ENCODE assay signal across 8 cellular contexts in the genomic region with DNA sequence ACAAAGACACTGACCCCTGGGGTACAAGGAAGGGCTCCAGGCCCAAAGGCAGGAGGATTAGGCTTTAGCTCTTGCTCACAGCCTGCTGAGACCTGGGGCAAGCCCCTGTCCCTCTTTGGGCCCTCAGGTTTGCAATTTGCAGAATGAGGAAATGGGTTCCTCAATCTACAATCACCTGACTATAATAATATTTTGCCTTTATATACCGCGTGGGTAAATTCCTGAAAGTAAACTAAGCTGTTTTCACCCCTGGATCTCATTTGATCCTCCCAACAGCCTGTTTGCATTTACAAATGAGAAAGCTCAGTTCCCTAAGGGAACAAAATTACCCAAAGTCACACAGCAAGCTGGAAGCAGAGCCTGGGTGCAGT. TPM values are rescaled to one million over a fixed set of nuclear protein-coding genes. Genes with fewer than 3 reads are reported as not detected.
DNase-seq lines count a peak whose midpoint lies in the region; ATAC-seq and TF ChIP-seq lines count a peak whose summit lies in the region.

No MANE protein-coding gene starts in this region.

- H3K4me3 Mint-ChIP-seq in naive thymus-derived CD4-positive, alpha-beta T cell: peak overlapping the region; percentile 78 to 100 (median 98)

- no peak for ATAC-seq in naive thymus-derived CD4-positive, alpha-beta T cell
- ATAC-seq in GM19397 (IDR thresholded peaks at IDR 0.05; ENCODE audit: unreplicated experiment): no peak

- H3K4me2 ChIP-seq in mammary epithelial cell (ENCODE audit: insufficient read depth, low read depth, low read length): peak overlapping the region; percentile 53

- H3K27me3 Mint-ChIP-seq in naive thymus-derived CD4-positive, alpha-beta T cell: no peaks in the 10 kb centered on the region

- TF ChIP-seq CTCF in AG04449 (IDR thresholded peaks at IDR 0.05; ENCODE audit: insufficient read depth, low read length, missing control alignments): no peak
- no peak for TF ChIP-seq CTCF in mammary epithelial cell (conservative IDR thresholded peaks at IDR 0.05 in 1 of 2, IDR thresholded peaks at IDR 0.05 in 1 of 2; ENCODE audit: extremely low read depth in 1 of 2, insufficient read depth in 1 of 2, low read depth in 1 of 2, low read length in 2 of 2)

- peak overlapping the region; percentile 88 for H3K27ac ChIP-seq in HUES48 (ENCODE audit: low read depth, low read length)
- no peak overlapping the region for H3K27ac ChIP-seq in mammary epithelial cell (ENCODE audit: insufficient read depth, low read depth, low read length)
- peak overlapping the region; percentile 99 for H3K27ac ChIP-seq in naive thymus-derived CD4-positive, alpha-beta T cell (ENCODE audit: low read depth, low read length)

- H3K4me3 ChIP-seq in AG04449 (ENCODE audit: low read depth, low read length) (peak overlapping the region; percentile 33; the same call in 1 of the 2 replicates), HUES48 (ENCODE audit: low read depth, low read length) (peak overlapping the region; percentile 85), mammary epithelial cell (replicated peaks in 1 of 3; ENCODE audit: insufficient read depth in 1 of 3, low read depth in 2 of 3, low read length in 3 of 3) (peak overlapping the region in 1 of 3 experiments; percentile 68)
- peak overlapping the region; percentile 89 for H3K4me3 ChIP-seq in naive thymus-derived CD4-positive, alpha-beta T cell (ENCODE audit: low read length)

- H3K27me3 ChIP-seq in HUES48 (ENCODE audit: control insufficient read depth, insufficient read depth, low read length) (no peaks in the 10 kb centered on the region), mammary epithelial cell (ENCODE audit: insufficient read depth, low read length) (no peaks in the 10 kb centered on the region)
- no peaks in the 10 kb centered on the region for H3K27me3 ChIP-seq in naive thymus-derived CD4-positive, alpha-beta T cell (ENCODE audit: control insufficient read depth in 2 of 2, insufficient read depth in 2 of 2, low read length in 2 of 2)

- DNase-seq in AG04449 (ENCODE audit: low read depth, low spot score): no peak
- DNase-seq in mammary epithelial cell: no peak
- DNase-seq in naive thymus-derived CD4-positive, alpha-beta T cell: no peak
- no peak for DNase-seq in GM19238 (ENCODE audit: insufficient read length, low spot score)
- DNase-seq in COR-L47 (lab: John Stamatoyannopoulos, UW): no peak
- no peak for DNase-seq in iPS-NIHi11 (ENCODE audit: low spot score)

- peaks cover 11% of the 10 kb centered on the region for H3K4me1 ChIP-seq in HUES48 (ENCODE audit: control insufficient read depth, insufficient read depth, low read length)
- peaks cover 25% of the 10 kb centered on the region for H3K4me1 ChIP-seq in mammary epithelial cell (ENCODE audit: insufficient read depth, low read length)
- H3K4me1 ChIP-seq in naive thymus-derived CD4-positive, alpha-beta T cell (ENCODE audit: control insufficient read depth in 2 of 2, insufficient read depth in 2 of 2, low read length in 2 of 2): peaks cover 16 to 18% of the 10 kb centered on the region in 2 donors

- H2AFZ ChIP-seq in mammary epithelial cell (ENCODE audit: low read depth, low read length): peak overlapping the region; percentile 96

- CTCF ChIA-PET in AG04449 (lab: Yijun Ruan, JAX): interaction anchor here (0.7 to 8.2 kb wide), 25 partner anchors 9 to 444 kb away, joined by 3 to 207 read pairs (median 6); a partner anchor contains a TSS
- CTCF ChIA-PET in mammary epithelial cell (lab: Charles Lee; ENCODE audit: low non-redundant PET): interaction anchor here (0.8 to 1.3 kb wide), 2 partner anchors 17 to 68 kb away, joined by 3 to 12 read pairs; no protein-coding TSS in a partner anchor
- CTCF ChIA-PET in naive thymus-derived CD4-positive, alpha-beta T cell (lab: Charles Lee): interaction anchor here (0.7 to 3.9 kb wide), 7 partner anchors 11 to 107 kb away, joined by 3 to 102 read pairs (median 5); no protein-coding TSS in a partner anchor

- dilution Hi-C loops in mammary epithelial cell (cut with HindIII; ENCODE audit: low sequenced_read_pairs): no loop called here

- peak overlapping the region; percentile 99 to 100 (median 99) for H3K27ac Mint-ChIP-seq in naive thymus-derived CD4-positive, alpha-beta T cell

- H3K9me3 ChIP-seq in HUES48 (ENCODE audit: control insufficient read depth, insufficient read depth, low read length): no peaks in the 10 kb centered on the region
- no peaks in the 10 kb centered on the region for H3K9me3 ChIP-seq in mammary epithelial cell (replicated peaks; ENCODE audit: insufficient read depth, low read length)
- no peaks in the 10 kb centered on the region for H3K9me3 ChIP-seq in naive thymus-derived CD4-positive, alpha-beta T cell (ENCODE audit: control insufficient read depth in 2 of 3, low read length in 3 of 3)

- H4K20me1 ChIP-seq in mammary epithelial cell (ENCODE audit: insufficient read depth, low read length): no peaks in the 10 kb centered on the region

- POLR2A ChIA-PET in AG04449 (lab: Yijun Ruan, JAX): interaction anchor here (0.6 to 1.0 kb wide), 2 partner anchors 71 to 802 kb away, joined by 3 to 4 read pairs; no protein-coding TSS in a partner anchor
- POLR2A ChIA-PET in naive thymus-derived CD4-positive, alpha-beta T cell (lab: Charles Lee): interaction anchor here (0.6 to 4.0 kb wide), 18 partner anchors 9 to 1324 kb away, joined by 3 to 31 read pairs (median 6); a partner anchor contains a TSS

- in situ Hi-C loops in mammary epithelial cell (cut with MboI; ENCODE audit: low sequenced_read_pairs in 2 of 2): loop anchor here (10.0 kb wide), 1 partner anchor 68 kb away; no protein-coding TSS in a partner anchor

- H3K36me3 ChIP-seq in HUES48 (ENCODE audit: control insufficient read depth, insufficient read depth, low read length) (no peaks in the 10 kb centered on the region), mammary epithelial cell (ENCODE audit: insufficient read depth, low read length) (no peaks in the 10 kb centered on the region)
- H3K36me3 ChIP-seq in naive thymus-derived CD4-positive, alpha-beta T cell (ENCODE audit: control insufficient read depth in 2 of 3, insufficient read depth in 3 of 3, low read length in 3 of 3): no peaks in the 10 kb centered on the region

- peaks cover 19 to 35% (median 31%) of the 10 kb centered on the region in 7 donors for H3K4me1 Mint-ChIP-seq in naive thymus-derived CD4-positive, alpha-beta T cell

- H3K9me3 Mint-ChIP-seq in naive thymus-derived CD4-positive, alpha-beta T cell: peaks cover 0 to 1% (median 0%) of the 10 kb centered on the region in 11 donors

- BruUV-seq in mammary epithelial cell (replicated peaks; lab: Mats Ljungman, UMichigan): no TSS peak

- intact Hi-C loops in mammary epithelial cell (cut with micrococcal nuclease): loop anchor here (1.0 kb wide), 5 partner anchors 9 to 385 kb away; a partner anchor contains a TSS
- intact Hi-C loops in naive thymus-derived CD4-positive, alpha-beta T cell (cut with micrococcal nuclease): loop anchor here (1.0 to 10.0 kb wide), 11 partner anchors 12 to 804 kb away; a partner anchor contains a TSS

- no peaks in the 10 kb centered on the region for H3K36me3 Mint-ChIP-seq in naive thymus-derived CD4-positive, alpha-beta T cell

- WGBS in mammary epithelial cell (ENCODE audit: low coverage, missing lambda C conversion rate): 42% methylated on average over 2 of the region's 2 CpGs

- H3K9ac ChIP-seq in HUES48 (ENCODE audit: low read depth, low read length): no peak overlapping the region
- H3K9ac ChIP-seq in mammary epithelial cell (ENCODE audit: insufficient read depth, low read length): peak overlapping the region; percentile 61

- H3K79me2 ChIP-seq in mammary epithelial cell (ENCODE audit: insufficient read depth, low read length): no peaks in the 10 kb centered on the region

RNA-seq across cellular contexts. Expression of a gene that starts 0.8 kb away (rescaled TPM):
- 10 to 100 TPM; 32.8 to 63.0 TPM for total RNA-seq in mammary epithelial cell
- 73.7 TPM for polyA plus RNA-seq in mammary epithelial cell
- 67.3 TPM for polyA minus RNA-seq in mammary epithelial cell
- total RNA-seq in naive thymus-derived CD4-positive, alpha-beta T cell: 10 to 100 TPM; 10.9 to 26.1 (median 16.4) TPM
- polyA plus RNA-seq in naive thymus-derived CD4-positive, alpha-beta T cell: 10 to 100 TPM; 18.4 to 20.0 TPM

RNA-seq across cellular contexts. Expression of a gene that starts 21.1 kb away (rescaled TPM):
- 10 to 100 TPM in 1 of 2 donors, 1 to 10 TPM in 1; 3.3 to 23.0 TPM for total RNA-seq in mammary epithelial cell
- 10.9 TPM for polyA plus RNA-seq in mammary epithelial cell
- 2.4 TPM for polyA minus RNA-seq in mammary epithelial cell
- 100 to 1,000 TPM in 4 of 5 experiments, 10 to 100 TPM in 1; 99.5 to 199 (median 166) TPM for total RNA-seq in naive thymus-derived CD4-positive, alpha-beta T cell
- 10 to 100 TPM; 12.8 to 19.9 TPM for polyA plus RNA-seq in naive thymus-derived CD4-positive, alpha-beta T cell

RNA-seq across cellular contexts. Expression of a gene that starts 40.9 kb away (rescaled TPM):
- total RNA-seq in mammary epithelial cell: 10 to 100 TPM; 56.8 to 78.3 TPM
- polyA plus RNA-seq in mammary epithelial cell: 51.9 TPM
- polyA minus RNA-seq in mammary epithelial cell: 274 TPM
- 100 to 1,000 TPM; 119 to 317 (median 156) TPM for total RNA-seq in naive thymus-derived CD4-positive, alpha-beta T cell
- polyA plus RNA-seq in naive thymus-derived CD4-positive, alpha-beta T cell: 10 to 100 TPM; 30.4 to 55.3 TPM

Comparison
In these comparisons a context has a peak if more than half of its experiments do, and no peak if none do; other contexts are left out.
1. RNA of a gene that starts 21.1 kb away (total RNA-seq): 99.5 to 199 TPM in naive thymus-derived CD4-positive, alpha-beta T cell; 3.3 to 23.0 TPM in mammary epithelial cell; every median in the first group is over 4 times any median in the second.